ENCODE assay signal across 13 cellular contexts in genomic region chr11:87368876-87369480, GRCh38.
A peak's percentile ranks its signal among the peaks of the same experiment; 100 is the strongest.
DNase-seq lines count a peak whose midpoint lies in the region; ATAC-seq and TF ChIP-seq lines count a peak whose summit lies in the region.
"Had no signal": no experiment of that assay in that cellular context is flagged by ENCODE, and none has a peak within 500 bp of the region (broad histone marks: within the 10 kb centered on the region; RNA-seq: fewer than 3 reads in every experiment).

No MANE protein-coding gene starts in this region.

- H3K79me2 ChIP-seq in mammary epithelial cell (ENCODE audit: insufficient read depth, low read length) (no peaks in the 10 kb centered on the region), trophoblast cell (ENCODE audit: control insufficient read depth, insufficient read depth, low read length, poor library complexity) (no peaks in the 10 kb centered on the region)

- WGBS in mammary epithelial cell (ENCODE audit: low coverage, missing lambda C conversion rate) = 71% methylated on average over 5 of the region's 5 CpGs
- WGBS in trophoblast cell (ENCODE audit: extremely low coverage, insufficient coverage, insufficient read length) = no CpG with 5 or more reads among the region's 5 CpGs

- no peak overlapping the region for H2BK120ac ChIP-seq in trophoblast cell (ENCODE audit: insufficient read depth, low read length, poor library complexity)

- H3K27ac ChIP-seq in mammary epithelial cell (ENCODE audit: insufficient read depth, low read depth, low read length) = no peak overlapping the region
- no peak overlapping the region for H3K27ac ChIP-seq in breast epithelium
- H3K27ac ChIP-seq in trophoblast cell (ENCODE audit: low read depth, low read length) = peak overlapping the region; percentile 83
- no peak overlapping the region for H3K27ac ChIP-seq in vagina
- H3K27ac ChIP-seq: psoas muscle, RWPE1 had no signal

- H3K23ac ChIP-seq in trophoblast cell (ENCODE audit: low read length) = no peak overlapping the region

- peak overlapping the region; percentile 34 for H2BK5ac ChIP-seq in trophoblast cell (ENCODE audit: low read depth, low read length, poor library complexity)

- in situ Hi-C loops in mammary epithelial cell (cut with MboI; ENCODE audit: low sequenced_read_pairs in 2 of 2) = no loop called here

- no peak overlapping the region for H4K8ac ChIP-seq in trophoblast cell (ENCODE audit: low read depth, low read length)

- H3K4me1 ChIP-seq in mammary epithelial cell (ENCODE audit: insufficient read depth, low read length) (no peaks in the 10 kb centered on the region), breast epithelium (no peaks in the 10 kb centered on the region), trophoblast cell (ENCODE audit: control insufficient read depth in 1 of 2, insufficient read depth in 2 of 2, low read length in 2 of 2) (peaks cover 4 to 11% of the 10 kb centered on the region in 2 experiments), vagina (no peaks in the 10 kb centered on the region)
- H3K4me1 ChIP-seq: psoas muscle had no signal

- H4K20me1 ChIP-seq in mammary epithelial cell (ENCODE audit: insufficient read depth, low read length) = no peaks in the 10 kb centered on the region

- no peaks in the 10 kb centered on the region for H3K36me3 ChIP-seq in mammary epithelial cell (ENCODE audit: insufficient read depth, low read length)
- no peaks in the 10 kb centered on the region for H3K36me3 ChIP-seq in breast epithelium
- H3K36me3 ChIP-seq in trophoblast cell (ENCODE audit: control insufficient read depth in 1 of 2, insufficient read depth in 2 of 2, low read length in 2 of 2) = no peaks in the 10 kb centered on the region
- H3K36me3 ChIP-seq in vagina = no peaks in the 10 kb centered on the region

- H3K14ac ChIP-seq in trophoblast cell (ENCODE audit: low read length) = no peak overlapping the region

- no peak overlapping the region for H3K9ac ChIP-seq in mammary epithelial cell (ENCODE audit: insufficient read depth, low read length)
- H3K9ac ChIP-seq in trophoblast cell (ENCODE audit: low read length) = no peak overlapping the region

- TF ChIP-seq POLR2A in breast epithelium (IDR thresholded peaks at IDR 0.05) (no peak), vagina (IDR thresholded peaks at IDR 0.05) (no peak)

- H3K4me3 ChIP-seq in mammary epithelial cell (replicated peaks in 1 of 3; ENCODE audit: insufficient read depth in 1 of 3, low read depth in 2 of 3, low read length in 3 of 3) = no peak overlapping the region
- no peak overlapping the region for H3K4me3 ChIP-seq in breast epithelium
- no peak overlapping the region for H3K4me3 ChIP-seq in trophoblast cell (ENCODE audit: low read depth, low read length)
- H3K4me3 ChIP-seq in vagina = no peak overlapping the region
- H3K4me3 ChIP-seq: psoas muscle had no signal

- peaks cover 5% of the 10 kb centered on the region for H3K79me1 ChIP-seq in trophoblast cell (ENCODE audit: low read length)

- H2AK5ac ChIP-seq in trophoblast cell (ENCODE audit: low read length) = no peak overlapping the region

- H4K12ac ChIP-seq in trophoblast cell (ENCODE audit: low read depth, low read length) = no peak overlapping the region

- CTCF ChIA-PET in mammary epithelial cell (lab: Charles Lee; ENCODE audit: low non-redundant PET) = no interaction called here

- no peak overlapping the region for H3K4me2 ChIP-seq in mammary epithelial cell (ENCODE audit: insufficient read depth, low read depth, low read length)
- H3K4me2 ChIP-seq in trophoblast cell (ENCODE audit: low read length) = no peak overlapping the region

- H4K91ac ChIP-seq in trophoblast cell (ENCODE audit: low read depth, low read length) = no peak overlapping the region

- H3K4ac ChIP-seq in trophoblast cell (ENCODE audit: low read depth, low read length) = no peak overlapping the region

- TF ChIP-seq CTCF in mammary epithelial cell (conservative IDR thresholded peaks at IDR 0.05 in 1 of 2, IDR thresholded peaks at IDR 0.05 in 1 of 2; ENCODE audit: extremely low read depth in 1 of 2, insufficient read depth in 1 of 2, low read depth in 1 of 2, low read length in 2 of 2) = no peak
- TF ChIP-seq CTCF in breast epithelium (IDR thresholded peaks at IDR 0.05) = no peak
- TF ChIP-seq CTCF in vagina (IDR thresholded peaks at IDR 0.05) = no peak

- H3K18ac ChIP-seq in trophoblast cell (ENCODE audit: low read length) = no peak overlapping the region

- BruUV-seq in mammary epithelial cell (replicated peaks; lab: Mats Ljungman, UMichigan) = no TSS peak

- DNase-seq in mammary epithelial cell (peak; percentile 23), breast epithelium (ENCODE audit: low spot score in 2 of 2) (no peak), NCI-H526 treated with DMSO at 0.1 percent for 48 hours (lab: John Stamatoyannopoulos, UW) (peak; percentile 4), trophoblast cell (peak; percentile 64 to 67), vagina (ENCODE audit: extremely low spot score in 2 of 2) (no peak), T-helper 1 cell (no peak)
- DNase-seq: activated CD4-positive, alpha-beta memory T cell treated with anti-CD3 and anti-CD28 coated beads for 36 hours; COR-L47; psoas muscle; stimulated activated naive CD4-positive, alpha-beta T cell had no signal

- no peak overlapping the region for H2BK12ac ChIP-seq in trophoblast cell (ENCODE audit: low read length)

- H3K27me3 ChIP-seq in mammary epithelial cell (ENCODE audit: insufficient read depth, low read length) = no peaks in the 10 kb centered on the region
- H3K27me3 ChIP-seq in breast epithelium = no peaks in the 10 kb centered on the region
- no peaks in the 10 kb centered on the region for H3K27me3 ChIP-seq in trophoblast cell (ENCODE audit: insufficient read depth, low read length)
- H3K27me3 ChIP-seq in vagina = no peaks in the 10 kb centered on the region

- H2AFZ ChIP-seq in mammary epithelial cell (ENCODE audit: low read depth, low read length) (no peak overlapping the region), trophoblast cell (ENCODE audit: insufficient read depth, low read length, poor library complexity) (no peak overlapping the region)

- dilution Hi-C loops in mammary epithelial cell (cut with HindIII; ENCODE audit: low sequenced_read_pairs) = no loop called here

- H3K9me3 ChIP-seq in mammary epithelial cell (replicated peaks; ENCODE audit: insufficient read depth, low read length) (no peaks in the 10 kb centered on the region), breast epithelium (no peaks in the 10 kb centered on the region), trophoblast cell (ENCODE audit: insufficient read depth, low read depth, low read length) (no peaks in the 10 kb centered on the region), vagina (no peaks in the 10 kb centered on the region)
- H3K9me3 ChIP-seq: psoas muscle had no signal

- intact Hi-C loops in mammary epithelial cell (cut with micrococcal nuclease) = no loop called here
- intact Hi-C loops in breast epithelium (cut with DNase I; ENCODE audit: low total_unique reads) = loop anchor here (10.0 kb wide), 1 partner anchor 826 kb away; no protein-coding TSS in a partner anchor
- intact Hi-C loops in vagina (cut with DNase I) = no loop called here

- ATAC-seq in esophagus mucosa (peak; percentile 35), HG02798 (IDR thresholded peaks at IDR 0.05; ENCODE audit: poor library complexity, unreplicated experiment) (no peak)

Comparison
In these comparisons a context has a peak if more than half of its experiments do, and no peak if none do; other contexts are left out.
1. DNase-seq: peak in mammary epithelial cell (single experiment), NCI-H526 treated with DMSO at 0.1 percent for 48 hours (single experiment) and trophoblast cell (2 of 2); none in breast epithelium (0 of 2), vagina (0 of 2) and T-helper 1 cell (0 of 5).